In genomic region chr16:71210-71539, GRCh38 we compare ENCODE assay signal across 10 cellular contexts. TPM values are rescaled to one million over a fixed set of nuclear protein-coding genes. Genes with fewer than 3 reads are reported as not detected.
DNase-seq lines count a peak whose midpoint lies in the region; ATAC-seq, FAIRE-seq and TF ChIP-seq lines count a peak whose summit lies in the region.
"Had no signal": no experiment of that assay in that cellular context is flagged by ENCODE, and none has a peak within 500 bp of the region (broad histone marks: within the 10 kb centered on the region; RNA-seq: fewer than 3 reads in every experiment).

No MANE protein-coding gene starts in this region.

- FAIRE-seq in bronchial epithelial cell (lab: Jason Lieb, UNC), result no peak
- no peak for FAIRE-seq in GM12892 (lab: Jason Lieb, UNC)

- H3K4me3 ChIP-seq in HUES64 (ENCODE audit: low read length), result peak overlapping the region; percentile 62
- peak overlapping the region; percentile 75 for H3K4me3 ChIP-seq in bronchial epithelial cell (ENCODE audit: low read depth, low read length)
- peak overlapping the region; percentile 67 for H3K4me3 ChIP-seq in lower lobe of right lung
- peak overlapping the region; percentile 65 for H3K4me3 ChIP-seq in suprapubic skin

- no peaks in the 10 kb centered on the region for H3K36me3 ChIP-seq in HUES64 (ENCODE audit: insufficient read depth, low read length)
- no peaks in the 10 kb centered on the region for H3K36me3 ChIP-seq in bronchial epithelial cell (ENCODE audit: control insufficient read depth, insufficient read depth, low read length)
- no peaks in the 10 kb centered on the region for H3K36me3 ChIP-seq in lower lobe of right lung
- H3K36me3 ChIP-seq in suprapubic skin, result no peaks in the 10 kb centered on the region

- intact Hi-C loops in lower lobe of right lung (cut with DNase I), result no loop called here

- H3K9me3 ChIP-seq in HUES64 (ENCODE audit: insufficient read depth, low read depth, low read length), result no peaks in the 10 kb centered on the region
- no peaks in the 10 kb centered on the region for H3K9me3 ChIP-seq in lower lobe of right lung
- H3K9me3 ChIP-seq in suprapubic skin, result no peaks in the 10 kb centered on the region

- H3K27me3 ChIP-seq in HUES64 (ENCODE audit: insufficient read depth, low read length), result no peaks in the 10 kb centered on the region
- no peaks in the 10 kb centered on the region for H3K27me3 ChIP-seq in bronchial epithelial cell (ENCODE audit: control insufficient read depth, insufficient read depth, low read length)
- H3K27me3 ChIP-seq in lower lobe of right lung (ENCODE audit: low read depth), result peaks cover 10% of the 10 kb centered on the region
- no peaks in the 10 kb centered on the region for H3K27me3 ChIP-seq in suprapubic skin

- 54% methylated on average over 5 of the region's 5 CpGs for WGBS in HUES64
- WGBS in suprapubic skin, result 7% methylated on average over 3 of the region's 5 CpGs

- DNase-seq in bronchial epithelial cell (ENCODE audit: low read depth), result no peak
- no peak for DNase-seq in lower lobe of right lung
- no peak for DNase-seq in suprapubic skin (ENCODE audit: low spot score in 2 of 2)
- DNase-seq in NCI-H1417 (lab: John Stamatoyannopoulos, UW), result no peak
- DNase-seq in HuH-7 (ENCODE audit: low spot score), result no peak
- no peak for DNase-seq in activated gamma-delta T cell (lab: John Stamatoyannopoulos, UW)
- no peak for DNase-seq in GM12892 (ENCODE audit: insufficient read length)
- DNase-seq: cerebellar nuclear complex had no signal

- TF ChIP-seq EP300 in suprapubic skin (IDR thresholded peaks at IDR 0.05), result no peak

- H3K4me1 ChIP-seq in HUES64 (ENCODE audit: insufficient read depth, low read length) (peaks cover 38% of the 10 kb centered on the region), lower lobe of right lung (peaks cover 79% of the 10 kb centered on the region), suprapubic skin (peaks cover 93% of the 10 kb centered on the region)

- H3K27ac ChIP-seq in HUES64 (ENCODE audit: low read depth, low read length) (peak overlapping the region; percentile 50), lower lobe of right lung (peak overlapping the region; percentile 86), suprapubic skin (peak overlapping the region; percentile 92)
- H3K27ac ChIP-seq: HL-60 had no signal

- no peak for TF ChIP-seq CTCF in bronchial epithelial cell (IDR thresholded peaks at IDR 0.05; ENCODE audit: insufficient read depth, low read length, severe bottlenecking)
- no peak for TF ChIP-seq CTCF in lower lobe of right lung (IDR thresholded peaks at IDR 0.05)
- no peak for TF ChIP-seq CTCF in suprapubic skin (IDR thresholded peaks at IDR 0.05)

- TF ChIP-seq POLR2A in suprapubic skin (IDR thresholded peaks at IDR 0.05) (no peak), GM12892 (IDR thresholded peaks at IDR 0.05; ENCODE audit: low read depth, low read length) (no peak)

- ATAC-seq in lower lobe of right lung, result no peak

- H3K9ac ChIP-seq in HUES64 (ENCODE audit: low read depth, low read length), result no peak overlapping the region

RNA-seq across cellular contexts. Expression of gene RHBDF1, which starts 1.3 kb away (rescaled TPM):
- 17.7 TPM for polyA plus RNA-seq in HUES64 (2013, experiment 1 of 2)
- polyA plus RNA-seq in HUES64 (2013, experiment 2 of 2), result 21.6 TPM
- total RNA-seq in bronchial epithelial cell (10.3 and 20.6 TPM in 2 replicates), lower lobe of right lung (35.9 TPM), suprapubic skin (100 to 1,000 TPM in 1 of 4 donors, 10 to 100 TPM in 3; 32.1 to 107 (median 41.2) TPM)
- 1.5 TPM for polyA plus RNA-seq in GM12892 (2012; ENCODE audit: missing spikeins)

RNA-seq across cellular contexts. Expression of gene MPG, which starts 6.8 kb away (rescaled TPM):
- polyA plus RNA-seq in HUES64 (2013, experiment 1 of 2), result 27.6 TPM
- 32.0 TPM for polyA plus RNA-seq in HUES64 (2013, experiment 2 of 2)
- total RNA-seq in bronchial epithelial cell (91.1 and 107 TPM in 2 replicates), lower lobe of right lung (38.5 TPM), suprapubic skin (10 to 100 TPM; 46.8 to 94.4 (median 70.9) TPM)
- polyA plus RNA-seq in GM12892 (2012; ENCODE audit: missing spikeins), result 33.2 TPM

RNA-seq across cellular contexts. Expression of gene SNRNP25, which starts 17.5 kb away (rescaled TPM):
- 77.2 TPM for polyA plus RNA-seq in HUES64 (2013, experiment 1 of 2)
- 64.6 TPM for polyA plus RNA-seq in HUES64 (2013, experiment 2 of 2)
- total RNA-seq in bronchial epithelial cell, result 9.0 and 14.1 TPM in 2 replicates
- 18.5 TPM for total RNA-seq in lower lobe of right lung
- 10 to 100 TPM in 2 of 4 donors, 1 to 10 TPM in 2; 9.5 to 21.7 (median 13.9) TPM for total RNA-seq in suprapubic skin
- polyA plus RNA-seq in GM12892 (2012; ENCODE audit: missing spikeins), result 70.2 TPM

RNA-seq across cellular contexts. Expression of gene POLR3K, which starts 17.8 kb away (rescaled TPM):
- polyA plus RNA-seq in HUES64 (2013, experiment 1 of 2), result 29.2 TPM
- polyA plus RNA-seq in HUES64 (2013, experiment 2 of 2), result 25.4 TPM
- 4.7 and 5.8 TPM in 2 replicates for total RNA-seq in bronchial epithelial cell
- 12.1 TPM for total RNA-seq in lower lobe of right lung
- total RNA-seq in suprapubic skin, result 1 to 10 TPM; 2.0 to 2.8 (median 2.7) TPM
- 55.9 TPM for polyA plus RNA-seq in GM12892 (2012; ENCODE audit: missing spikeins)
